In genomic region chr5:10401499-10401898, GRCh38 we compare ENCODE assay signal across 9 cellular contexts. TPM values are rescaled to one million over a fixed set of nuclear protein-coding genes. Genes with fewer than 3 reads are reported as not detected.
DNase-seq lines count a peak whose midpoint lies in the region; ATAC-seq and TF ChIP-seq lines count a peak whose summit lies in the region.
"Had no signal": no experiment of that assay in that cellular context is flagged by ENCODE, and none has a peak within 500 bp of the region (broad histone marks: within the 10 kb centered on the region; RNA-seq: fewer than 3 reads in every experiment).

No MANE protein-coding gene starts in this region.

- no peaks in the 10 kb centered on the region; the same call in 1 of the 2 replicates for H3K36me3 ChIP-seq in Caco-2 (ENCODE audit: control insufficient read depth, insufficient read depth, low read length)

- intact Hi-C loops in Caco-2 (cut with micrococcal nuclease; ENCODE audit: unreplicated experiment), result no loop called here

- H3K4me1 Mint-ChIP-seq in Caco-2 (ENCODE audit: low read depth, unreplicated experiment) (no peaks in the 10 kb centered on the region), mesothelial cell of epicardium (no peaks in the 10 kb centered on the region), HFFc6 (ENCODE audit: low read depth) (peaks cover 16% of the 10 kb centered on the region; the same call in 1 of the 2 replicates)
- peaks cover 7% of the 10 kb centered on the region for H3K4me1 Mint-ChIP-seq in activated T-helper 17 cell treated with anti-CD3 and anti-CD28 coated beads, Interleukin-2, amount 50 U/mL, for 72 hours

- no peak overlapping the region for H3K4me3 ChIP-seq in Caco-2 (ENCODE audit: low read depth, low read length)

- H3K27me3 Mint-ChIP-seq in Caco-2 (ENCODE audit: insufficient read depth, unreplicated experiment), result no peaks in the 10 kb centered on the region
- no peaks in the 10 kb centered on the region for H3K27me3 Mint-ChIP-seq in activated T-helper 17 cell treated with anti-CD3 and anti-CD28 coated beads, Interleukin-2, amount 50 U/mL, for 72 hours
- H3K27me3 Mint-ChIP-seq in mesothelial cell of epicardium (ENCODE audit: low read depth), result no peaks in the 10 kb centered on the region
- 0 out of 2 replicates have a peak, but pooled peaks cover 1% of the 10 kb centered on the region for H3K27me3 Mint-ChIP-seq in HFFc6 (ENCODE audit: insufficient read depth)

- H3K36me3 Mint-ChIP-seq in Caco-2 (ENCODE audit: insufficient read depth, unreplicated experiment) (peaks cover 62% of the 10 kb centered on the region), mesothelial cell of epicardium (peaks cover 41% of the 10 kb centered on the region), HFFc6 (ENCODE audit: low read depth) (peaks cover 29% of the 10 kb centered on the region)
- H3K36me3 Mint-ChIP-seq in activated T-helper 17 cell treated with anti-CD3 and anti-CD28 coated beads, Interleukin-2, amount 50 U/mL, for 72 hours (ENCODE audit: low read depth), result peaks cover 100% of the 10 kb centered on the region

- POLR2A ChIA-PET in Caco-2 (lab: Charles Lee), result no interaction called here

- no peak overlapping the region for H3K4me3 Mint-ChIP-seq in Caco-2 (ENCODE audit: unreplicated experiment)
- H3K4me3 Mint-ChIP-seq in activated T-helper 17 cell treated with anti-CD3 and anti-CD28 coated beads, Interleukin-2, amount 50 U/mL, for 72 hours, result no peak overlapping the region
- no peak overlapping the region for H3K4me3 Mint-ChIP-seq in mesothelial cell of epicardium
- H3K4me3 Mint-ChIP-seq in HFFc6, result no peak overlapping the region

- H3K27ac Mint-ChIP-seq in Caco-2 (ENCODE audit: unreplicated experiment) (no peak overlapping the region), mesothelial cell of epicardium (no peak overlapping the region), HFFc6 (no peak overlapping the region; the same call in 1 of the 2 replicates)
- peak overlapping the region; percentile 30 for H3K27ac Mint-ChIP-seq in activated T-helper 17 cell treated with anti-CD3 and anti-CD28 coated beads, Interleukin-2, amount 50 U/mL, for 72 hours

- H3K9me3 Mint-ChIP-seq in Caco-2 (ENCODE audit: unreplicated experiment), result no peaks in the 10 kb centered on the region
- H3K9me3 Mint-ChIP-seq in activated T-helper 17 cell treated with anti-CD3 and anti-CD28 coated beads, Interleukin-2, amount 50 U/mL, for 72 hours, result no peaks in the 10 kb centered on the region
- no peaks in the 10 kb centered on the region for H3K9me3 Mint-ChIP-seq in mesothelial cell of epicardium
- H3K9me3 Mint-ChIP-seq in HFFc6, result no peaks in the 10 kb centered on the region

- TF ChIP-seq CTCF in Caco-2 (IDR thresholded peaks at IDR 0.05; ENCODE audit: insufficient read depth in 1 of 2, low read depth in 1 of 2, low read length in 1 of 2, severe bottlenecking in 1 of 2, unreplicated experiment in 1 of 2), result no peak
- TF ChIP-seq CTCF in mesothelial cell of epicardium (IDR thresholded peaks at IDR 0.05; ENCODE audit: unreplicated experiment), result no peak
- no peak for TF ChIP-seq CTCF in HFFc6 (IDR thresholded peaks at IDR 0.05)

- TSS peak; percentile 8 for BruUV-seq in Caco-2 (replicated peaks; lab: Mats Ljungman, UMichigan)

- no peaks in the 10 kb centered on the region for H3K27me3 ChIP-seq in Caco-2 (replicated peaks; ENCODE audit: control insufficient read depth, insufficient read depth, low read length)

- ATAC-seq in GM19397 (IDR thresholded peaks at IDR 0.05; ENCODE audit: unreplicated experiment), result peak; percentile 64
- ATAC-seq in HG02981 (IDR thresholded peaks at IDR 0.05; ENCODE audit: unreplicated experiment), result peak; percentile 95
- ATAC-seq in activated T-helper 17 cell treated with anti-CD3 and anti-CD28 coated beads, Interleukin-2, amount 50 U/mL, for 72 hours (replicated peaks), result peak; percentile 74
- ATAC-seq: left colon had no signal

- CTCF ChIA-PET in Caco-2 (lab: Charles Lee), result no interaction called here

- no peaks in the 10 kb centered on the region for H3K9me3 ChIP-seq in Caco-2

- no peak for DNase-seq in Caco-2
- DNase-seq in mesothelial cell of epicardium (ENCODE audit: low spot score in 2 of 2, unreplicated experiment in 2 of 2), result no peak
- no peak for DNase-seq in NCI-H1694 (lab: John Stamatoyannopoulos, UW)
- DNase-seq in HFFc6, result no peak
- DNase-seq in DMS79 treated with DMSO at 0.1 percent for 48 hours (lab: John Stamatoyannopoulos, UW), result no peak
- DNase-seq: left colon had no signal

- no peaks in the 10 kb centered on the region for H3K4me1 ChIP-seq in Caco-2

RNA-seq across cellular contexts. Expression of gene ROPN1L, which starts 40.2 kb away (rescaled TPM):
- total RNA-seq in Caco-2 (2022) (0.48 and 0.58 TPM in 2 replicates), mesothelial cell of epicardium (0.23 to 0.45 TPM in 2 of 3 replicates, not detected in the other)
- total RNA-seq in activated T-helper 17 cell treated with anti-CD3 and anti-CD28 coated beads, Interleukin-2, amount 50 U/mL, for 72 hours, result 1 to 10 TPM in 1 of 2 donors, under 1 TPM in 1; 0.66 to 1.0 TPM
- under 1 TPM; 0.38 to 0.68 (median 0.47) TPM for total RNA-seq in HFFc6 (2021; fragmentation: NEBNext Ultra II Directional; extraction: Animal tissue kit (Norgen Biotek cat#: 25700))
- total RNA-seq: left colon had no signal

RNA-seq across cellular contexts. Expression of gene MARCHF6, which starts 48.0 kb away (rescaled TPM):
- 111 and 123 TPM in 2 replicates for total RNA-seq in Caco-2 (2022)
- 100 to 1,000 TPM in 1 of 2 donors, 10 to 100 TPM in 1; 87.7 to 157 TPM for total RNA-seq in activated T-helper 17 cell treated with anti-CD3 and anti-CD28 coated beads, Interleukin-2, amount 50 U/mL, for 72 hours
- total RNA-seq in mesothelial cell of epicardium, result 267 to 273 TPM (median 272 TPM) in 3 replicates
- total RNA-seq in HFFc6 (2021; fragmentation: NEBNext Ultra II Directional; extraction: Animal tissue kit (Norgen Biotek cat#: 25700)), result 100 to 1,000 TPM; 129 to 194 (median 156) TPM
